In the genomic region with DNA sequence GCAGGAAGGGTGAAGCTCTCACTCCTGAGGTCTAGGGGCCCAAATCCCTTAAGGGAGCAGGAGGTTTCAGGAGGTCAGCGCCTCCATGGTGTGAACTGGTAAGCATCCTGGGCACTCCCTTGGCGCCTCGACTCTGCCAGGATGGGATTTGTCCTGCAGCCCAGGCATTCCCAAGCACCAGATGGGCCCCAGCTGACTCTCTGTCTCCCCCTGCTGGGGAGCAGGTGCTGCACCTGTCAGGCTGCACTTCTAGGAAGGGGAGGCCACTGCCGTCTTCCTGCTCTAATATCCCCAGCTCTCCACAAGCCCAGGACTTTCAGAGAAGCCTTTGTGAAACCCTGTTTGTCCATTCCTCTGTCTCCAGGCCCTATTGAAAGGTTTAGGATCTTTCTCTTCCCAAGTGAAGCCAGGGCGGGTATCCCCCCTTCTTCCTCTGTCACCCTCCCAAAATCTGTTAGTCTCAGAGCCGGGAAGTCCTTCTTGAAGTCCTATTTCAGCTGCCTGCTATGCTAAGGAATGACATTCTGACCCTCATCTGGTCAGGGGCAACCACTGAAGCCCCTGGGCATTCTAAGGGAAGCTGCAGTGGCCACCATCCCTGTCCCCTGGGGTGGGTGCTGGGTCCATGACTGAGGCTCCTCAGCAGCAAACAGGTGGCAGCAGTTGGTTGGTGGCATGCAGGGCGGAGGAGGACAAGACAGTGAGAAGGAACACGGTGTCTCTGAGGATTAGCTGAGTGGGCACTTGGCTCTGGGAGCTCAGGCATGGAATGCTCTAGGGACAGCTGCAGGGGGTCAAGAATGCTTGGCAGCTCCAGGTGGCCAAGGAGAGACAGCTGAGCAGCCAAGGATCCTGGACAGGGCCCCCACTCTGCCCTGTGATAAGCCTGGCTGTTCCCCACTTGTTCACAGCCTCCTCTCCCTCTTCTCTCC, we compare ENCODE assay signal across 8 cellular contexts.
A peak's percentile ranks its signal among the peaks of the same experiment; 100 is the strongest.
DNase-seq lines count a peak whose midpoint lies in the region; ATAC-seq lines count a peak whose summit lies in the region.

No MANE protein-coding gene starts in this region.

- H3K27ac ChIP-seq in substantia nigra (ENCODE audit: low read depth, low read length, poor library complexity, severe bottlenecking) = peak overlapping the region; percentile 18

- no peak for ATAC-seq in HG02885 (IDR thresholded peaks at IDR 0.05; ENCODE audit: poor library complexity, unreplicated experiment)

- DNase-seq in activated effector memory CD4-positive, alpha-beta T cell treated with anti-CD3 and anti-CD28 coated beads, Interleukin-2, amount 50 U/mL, for 16 hours = peak; percentile 73
- no peak for DNase-seq in activated effector memory CD4-positive, alpha-beta T cell treated with Interleukin-2 at 50 U/mL for 16 hours
- DNase-seq in NCI-H128 (lab: John Stamatoyannopoulos, UW; ENCODE audit: unreplicated experiment) (peak; percentile 57), medulla oblongata (ENCODE audit: extremely low spot score) (peak; percentile 80), substantia nigra (lab: John Stamatoyannopoulos, UW) (peak in 40 of 49 donors; percentile 15 to 78 (median 62))
- peak; percentile 67 for DNase-seq in activated CD4-positive, alpha-beta T cell treated with anti-CD3 and anti-CD28 coated beads for 48 hours
- peak; percentile 41 for DNase-seq in effector CD4-positive, alpha-beta T cell
